In the genomic region with DNA sequence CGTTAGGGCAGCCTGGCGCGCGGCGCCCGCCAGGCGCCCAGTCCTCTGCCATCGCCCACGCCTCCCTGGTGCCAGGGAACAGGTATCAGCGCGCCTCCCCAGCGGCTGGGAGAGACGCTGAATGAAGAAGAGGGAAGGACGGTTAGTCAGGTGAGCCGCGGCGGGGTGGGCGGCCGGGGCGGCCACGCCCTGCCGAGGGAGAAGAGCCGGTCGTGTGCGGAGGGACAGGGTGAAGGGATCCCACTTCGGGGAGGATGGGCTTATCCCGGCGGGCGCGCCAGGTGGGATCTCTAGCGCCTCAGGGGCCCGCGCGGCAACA, we compare ENCODE assay signal across 8 cellular contexts. TPM values are rescaled to one million over a fixed set of nuclear protein-coding genes. Genes with fewer than 3 reads are reported as not detected.
A peak's percentile ranks its signal among the peaks of the same experiment; 100 is the strongest.
DNase-seq lines count a peak whose midpoint lies in the region; ATAC-seq and TF ChIP-seq lines count a peak whose summit lies in the region.

No MANE protein-coding gene starts in this region.

- BruUV-seq in Caco-2 (replicated peaks; lab: Mats Ljungman, UMichigan): no TSS peak

- peaks cover 40% of the 10 kb centered on the region for H3K79me2 ChIP-seq in KMS-11 (ENCODE audit: insufficient read depth, low read depth)

- peak overlapping the region; percentile 99 for H3K27ac ChIP-seq in KMS-11
- H3K27ac ChIP-seq in ectodermal cell (ENCODE audit: insufficient read depth, low read depth, low read length, poor library complexity, severe bottlenecking): peak overlapping the region; percentile 58
- H3K27ac ChIP-seq in neutrophil: peak overlapping the region; percentile 68

- H3K27ac Mint-ChIP-seq in Caco-2 (ENCODE audit: unreplicated experiment): peak overlapping the region; percentile 89

- peak overlapping the region; percentile 93 for H3K4me3 Mint-ChIP-seq in Caco-2 (ENCODE audit: unreplicated experiment)

- peaks cover 22% of the 10 kb centered on the region for H3K4me1 Mint-ChIP-seq in Caco-2 (ENCODE audit: low read depth, unreplicated experiment)

- no peaks in the 10 kb centered on the region for H3K27me3 Mint-ChIP-seq in Caco-2 (ENCODE audit: insufficient read depth, unreplicated experiment)

- 0 out of 2 replicates have a peak, but pooled peaks cover 4% of the 10 kb centered on the region for H4K20me1 ChIP-seq in KMS-11 (ENCODE audit: insufficient read depth)

- DNase-seq in Caco-2 (no peak), NCI-H774 (lab: John Stamatoyannopoulos, UW) (no peak), MV-4-11 (lab: John Stamatoyannopoulos, UW) (no peak), activated gamma-delta T cell (lab: John Stamatoyannopoulos, UW) (no peak)

- WGBS in ectodermal cell, 2 experiments: 1% methylated on average over 34 of the region's 34 CpGs

- no peaks in the 10 kb centered on the region for H3K9me3 Mint-ChIP-seq in Caco-2 (ENCODE audit: unreplicated experiment)

- H3K4me3 ChIP-seq in Caco-2 (ENCODE audit: low read depth, low read length) (peak overlapping the region; percentile 83), KMS-11 (IDR thresholded peaks at IDR 0.05; ENCODE audit: insufficient read depth, low read depth, low read length) (peak overlapping the region; percentile 12), ectodermal cell (ENCODE audit: insufficient read depth, low read depth, low read length) (peak overlapping the region; percentile 75), neutrophil (ENCODE audit: low read depth in 1 of 2, low read length in 1 of 2) (peak overlapping the region; percentile 76 to 89)

- peak overlapping the region; percentile 88 for H2AFZ ChIP-seq in KMS-11 (ENCODE audit: low read depth)

- no peak for TF ChIP-seq CTCF in Caco-2 (IDR thresholded peaks at IDR 0.05; ENCODE audit: insufficient read depth in 1 of 2, low read depth in 1 of 2, low read length in 1 of 2, severe bottlenecking in 1 of 2, unreplicated experiment in 1 of 2)
- TF ChIP-seq CTCF in KMS-11 (conservative IDR thresholded peaks at IDR 0.05; ENCODE audit: low read depth, low read length): peak; percentile 56
- no peak for TF ChIP-seq CTCF in neutrophil (IDR thresholded peaks at IDR 0.05)

- POLR2A ChIA-PET in Caco-2 (lab: Charles Lee): interaction anchor here (0.6 to 2.1 kb wide), 12 partner anchors 12 to 652 kb away, joined by 3 to 13 read pairs (median 5); no protein-coding TSS in a partner anchor

- H3K4me1 ChIP-seq in Caco-2 (peaks cover 9% of the 10 kb centered on the region), KMS-11 (ENCODE audit: low read depth, poor library complexity, severe bottlenecking) (peaks cover 21% of the 10 kb centered on the region), ectodermal cell (ENCODE audit: control insufficient read depth, insufficient read depth, low read length) (no peaks in the 10 kb centered on the region), neutrophil (ENCODE audit: control insufficient read depth in 1 of 2, insufficient read depth in 1 of 2, low read depth in 1 of 2, low read length in 1 of 2) (peaks cover 12 to 16% of the 10 kb centered on the region in 2 experiments)

- peak overlapping the region; percentile 85; the same call in 1 of the 2 replicates for H3K4me2 ChIP-seq in KMS-11

- H3K9ac ChIP-seq in KMS-11: peak overlapping the region; percentile 99

- intact Hi-C loops in Caco-2 (cut with micrococcal nuclease; ENCODE audit: unreplicated experiment): loop anchor here (1.0 to 10.0 kb wide), 12 partner anchors 47 to 838 kb away; no protein-coding TSS in a partner anchor

- H3K9me3 ChIP-seq in Caco-2: no peaks in the 10 kb centered on the region
- H3K9me3 ChIP-seq in ectodermal cell (ENCODE audit: control insufficient read depth, low read length): no peaks in the 10 kb centered on the region
- no peaks in the 10 kb centered on the region for H3K9me3 ChIP-seq in neutrophil

- H3K27me3 ChIP-seq in Caco-2 (replicated peaks; ENCODE audit: control insufficient read depth, insufficient read depth, low read length): no peaks in the 10 kb centered on the region
- H3K27me3 ChIP-seq in KMS-11 (ENCODE audit: insufficient read depth, low read depth): no peaks in the 10 kb centered on the region
- no peaks in the 10 kb centered on the region for H3K27me3 ChIP-seq in ectodermal cell (ENCODE audit: control insufficient read depth, insufficient read depth, low read length, poor library complexity, severe bottlenecking)
- no peaks in the 10 kb centered on the region for H3K27me3 ChIP-seq in neutrophil

- H3K36me3 ChIP-seq in Caco-2 (ENCODE audit: control insufficient read depth, insufficient read depth, low read length) (no peaks in the 10 kb centered on the region), KMS-11 (ENCODE audit: insufficient read depth) (no peaks in the 10 kb centered on the region), ectodermal cell (ENCODE audit: control insufficient read depth, insufficient read depth, low read length) (no peaks in the 10 kb centered on the region), neutrophil (no peaks in the 10 kb centered on the region)

- H3K36me3 Mint-ChIP-seq in Caco-2 (ENCODE audit: insufficient read depth, unreplicated experiment): peaks cover 32% of the 10 kb centered on the region

- ATAC-seq in HG02798 (IDR thresholded peaks at IDR 0.05; ENCODE audit: poor library complexity, unreplicated experiment): no peak

- CTCF ChIA-PET in Caco-2 (lab: Charles Lee): interaction anchor here (0.6 to 2.4 kb wide), 26 partner anchors 12 to 576 kb away, joined by 3 to 31 read pairs (median 4); no protein-coding TSS in a partner anchor

RNA-seq across cellular contexts. Expression of gene ARL4A, which starts 0.6 kb away (rescaled TPM):
- total RNA-seq in Caco-2 (2022): 40.6 and 42.5 TPM in 2 replicates
- 48.6 TPM for polyA plus RNA-seq in ectodermal cell (2013, experiment 1 of 4)
- polyA plus RNA-seq in ectodermal cell (2013, experiment 2 of 4): 40.4 TPM
- 43.9 TPM for polyA plus RNA-seq in ectodermal cell (2013, experiment 3 of 4)
- polyA plus RNA-seq in ectodermal cell (2013, experiment 4 of 4): 57.5 TPM

Comparison
In these comparisons a context has a peak if more than half of its experiments do, and no peak if none do; other contexts are left out.
1. H3K4me3 ChIP-seq: peak in every context shown above with its lines; median percentile 83 in Caco-2; 82 in neutrophil; 75 in ectodermal cell; 12 in KMS-11.